In genomic region chr11:20840341-20840740, GRCh38 we compare ENCODE assay signal across 23 cellular contexts.
DNase-seq lines count a peak whose midpoint lies in the region; ATAC-seq, FAIRE-seq and TF ChIP-seq lines count a peak whose summit lies in the region.
"Had no signal": no experiment of that assay in that cellular context is flagged by ENCODE, and none has a peak within 500 bp of the region (broad histone marks: within the 10 kb centered on the region; RNA-seq: fewer than 3 reads in every experiment).

No MANE protein-coding gene starts in this region.

- FAIRE-seq in GM12892 (lab: Jason Lieb, UNC): no peak
- FAIRE-seq: GM18507 had no signal

- H3K9me3 ChIP-seq in SJCRH30 (replicated peaks): no peaks in the 10 kb centered on the region
- H3K9me3 ChIP-seq: neutrophil, uterus had no signal

- no peaks in the 10 kb centered on the region for H3K36me3 ChIP-seq in SJCRH30
- H3K36me3 ChIP-seq: cardiac muscle cell, neutrophil, uterus had no signal

- H3K27ac ChIP-seq in SJCRH30: peak overlapping the region; percentile 39
- H3K27ac ChIP-seq: cardiac muscle cell, neutrophil, uterus, VCaP had no signal

- no peak for ATAC-seq in GM18519 (IDR thresholded peaks at IDR 0.05; ENCODE audit: low FRiP score, unreplicated experiment)
- ATAC-seq: GM23338 had no signal

- no peak overlapping the region for H3K4me3 ChIP-seq in SJCRH30
- H3K4me3 ChIP-seq: cardiac muscle cell, GM23338, lung, uterus had no signal

- no peak for TF ChIP-seq CTCF in GM10248 (IDR thresholded peaks at IDR 0.05; ENCODE audit: control extremely low read depth, extremely low read depth, low read depth, missing control alignments)

- TF ChIP-seq POLR2A in GM12892 (IDR thresholded peaks at IDR 0.05; ENCODE audit: low read depth, low read length): no peak

- CTCF ChIA-PET in GM10248 (lab: Yijun Ruan, JAX): no interaction called here

- H3K27me3 ChIP-seq in SJCRH30: no peaks in the 10 kb centered on the region
- H3K27me3 ChIP-seq: cardiac muscle cell, neutrophil, uterus had no signal

- POLR2A ChIA-PET in GM10248 (lab: Yijun Ruan, JAX): no interaction called here

- peak; percentile 94 for DNase-seq in DMS 273 (lab: John Stamatoyannopoulos, UW; ENCODE audit: unreplicated experiment)
- DNase-seq in M059J (ENCODE audit: low read depth): peak; percentile 3
- DNase-seq in NCI-H510A (lab: John Stamatoyannopoulos, UW): peak; percentile 38
- DNase-seq in SJCRH30: peak; percentile 95 to 98
- DNase-seq in effector CD4-positive, alpha-beta T cell: no peak
- DNase-seq in GM10248 (ENCODE audit: extremely low spot score): no peak
- DNase-seq in GM12892 (ENCODE audit: insufficient read length): no peak
- DNase-seq: ACHN; activated CD4-positive, alpha-beta T cell treated with anti-CD3 and anti-CD28 coated beads, Interleukin-2, amount 50 U/mL, for 48 hours; amniotic stem cell; dermis blood vessel endothelial cell; hypothalamus; islet precursor cell; NCI-H2171 treated with DMSO at 0.1 percent for 48 hours; Right ventricle myocardium superior; uterus had no signal

- H3K4me1 ChIP-seq in SJCRH30: peaks cover 37% of the 10 kb centered on the region
- H3K4me1 ChIP-seq: uterus had no signal

Comparison
In these comparisons a context has a peak if more than half of its experiments do, and no peak if none do; other contexts are left out.
1. DNase-seq: peak in DMS 273 (single experiment), M059J (single experiment), NCI-H510A (single experiment) and SJCRH30 (2 of 2); none in effector CD4-positive, alpha-beta T cell (single experiment), GM10248 (single experiment) and GM12892 (single experiment).